Comparison of ENCODE assay signal across 24 cellular contexts in genomic region chr16:52657924-52658323, GRCh38.
"Had no signal": no experiment of that assay in that cellular context is flagged by ENCODE, and none has a peak within 500 bp of the region (broad histone marks: within the 10 kb centered on the region; RNA-seq: fewer than 3 reads in every experiment).

No MANE protein-coding gene starts in this region.

- H3K36me3 ChIP-seq: colonic mucosa, esophagus squamous epithelium, gastrocnemius medialis, gastroesophageal sphincter, heart left ventricle, heart right ventricle had no signal

- DNase-seq: colonic mucosa; cortex of kidney; dermis blood vessel endothelial cell; dorsolateral prefrontal cortex; effector CD4-positive, alpha-beta T cell; effector CD8-positive, alpha-beta T cell; effector memory CD4-positive, alpha-beta T cell; effector memory CD8-positive, alpha-beta T cell; endodermal cell; erythroblast; esophagus squamous epithelium; foreskin fibroblast; foreskin keratinocyte; foreskin melanocyte; gastrocnemius medialis; glutamatergic neuron; head of caudate nucleus; heart left ventricle; heart right ventricle had no signal

- H3K27me3 ChIP-seq: colonic mucosa, foreskin keratinocyte, gastrocnemius medialis, heart left ventricle, heart right ventricle, hepatocyte had no signal

- H3K27ac ChIP-seq: colonic mucosa, coronary artery, dorsolateral prefrontal cortex, epithelial cell of prostate, esophagus squamous epithelium, foreskin keratinocyte, gastrocnemius medialis, gastroesophageal sphincter, heart left ventricle, heart right ventricle, hepatocyte had no signal

- H3K9me3 ChIP-seq: colonic mucosa, gastrocnemius medialis had no signal

- H3K4me1 ChIP-seq: colonic mucosa, esophagus squamous epithelium, foreskin keratinocyte, gastrocnemius medialis, gastroesophageal sphincter, heart left ventricle, heart right ventricle had no signal

- ATAC-seq: effector memory CD8-positive, alpha-beta T cell; esophagus mucosa; foreskin keratinocyte; gastrocnemius medialis; gastroesophageal sphincter; heart left ventricle; heart right ventricle had no signal

- H3K4me3 ChIP-seq: colonic mucosa, coronary artery, dorsolateral prefrontal cortex, esophagus squamous epithelium, gastrocnemius medialis, gastroesophageal sphincter, heart left ventricle, heart right ventricle, hepatocyte had no signal
